Comparison of ENCODE assay signal across 34 cellular contexts in the genomic region with DNA sequence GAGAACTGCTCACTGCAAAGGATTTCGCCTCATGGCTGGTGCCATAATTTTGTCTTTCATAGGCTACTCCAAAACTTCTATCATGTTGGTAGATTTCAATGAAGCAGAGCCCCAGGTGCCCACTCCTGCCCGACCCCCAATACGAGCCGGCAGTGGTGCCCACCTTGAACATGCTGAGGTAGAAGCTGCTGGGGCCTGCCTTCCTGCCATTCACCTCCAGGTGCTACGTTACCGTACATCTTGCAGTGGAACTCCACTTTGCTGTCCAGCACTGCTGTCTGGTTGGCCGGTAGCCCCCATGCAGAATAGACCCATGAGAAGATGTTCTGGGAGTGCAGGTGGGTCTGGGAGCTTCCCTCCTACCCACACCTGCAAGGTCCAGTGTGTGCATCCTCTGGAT.
A peak's percentile ranks its signal among the peaks of the same experiment; 100 is the strongest.
DNase-seq lines count a peak whose midpoint lies in the region; ATAC-seq and TF ChIP-seq lines count a peak whose summit lies in the region.
"Had no signal": no experiment of that assay in that cellular context is flagged by ENCODE, and none has a peak within 500 bp of the region (broad histone marks: within the 10 kb centered on the region; RNA-seq: fewer than 3 reads in every experiment).

No MANE protein-coding gene starts in this region.

- H2AFZ ChIP-seq in IMR-90 (replicated peaks; ENCODE audit: low read length, poor library complexity) (no peak overlapping the region), neuronal stem cell (ENCODE audit: low read length) (no peak overlapping the region), trophoblast cell (ENCODE audit: insufficient read depth, low read length, poor library complexity) (no peak overlapping the region), H9 (ENCODE audit: low read length) (no peak overlapping the region)

- H3K79me2 ChIP-seq in trophoblast cell (ENCODE audit: control insufficient read depth, insufficient read depth, low read length, poor library complexity): no peaks in the 10 kb centered on the region
- H3K79me2 ChIP-seq in H9 (ENCODE audit: insufficient read depth, low read length): no peaks in the 10 kb centered on the region

- H3K36me3 Mint-ChIP-seq in H9 (ENCODE audit: insufficient read depth in 1 of 3, low read depth in 3 of 3): no peaks in the 10 kb centered on the region
- no peaks in the 10 kb centered on the region for H3K36me3 Mint-ChIP-seq in activated naive CD8-positive, alpha-beta T cell treated with anti-CD3 and anti-CD28 coated beads, Interleukin-2, amount 50 U/mL, for 24 hours (ENCODE audit: low read depth)
- H3K36me3 Mint-ChIP-seq: CD14-positive monocyte; CD4-positive, alpha-beta memory T cell; CD4-positive, CD25-positive, alpha-beta regulatory T cell; CD8-positive, alpha-beta memory T cell; CD8-positive, alpha-beta T cell had no signal

- TF ChIP-seq POLR2A in IMR-90 (IDR thresholded peaks at IDR 0.05; ENCODE audit: low read depth, low read length): no peak

- dilution Hi-C loops in IMR-90 (cut with HindIII; ENCODE audit: low sequenced_read_pairs, unreplicated experiment): no loop called here

- no TSS peak for BruUV-seq in IMR-90 (replicated peaks; lab: Mats Ljungman, UMichigan)

- no peak overlapping the region for H3K56ac ChIP-seq in IMR-90 (ENCODE audit: extremely low read depth, insufficient read depth, low read length)
- H3K56ac ChIP-seq in H9 (ENCODE audit: insufficient read length, low read depth, low read length): no peak overlapping the region

- no peaks in the 10 kb centered on the region for H3K9me3 Mint-ChIP-seq in H9
- H3K9me3 Mint-ChIP-seq in activated naive CD8-positive, alpha-beta T cell treated with anti-CD3 and anti-CD28 coated beads, Interleukin-2, amount 50 U/mL, for 24 hours: no peaks in the 10 kb centered on the region
- H3K9me3 Mint-ChIP-seq: CD14-positive monocyte; CD4-positive, alpha-beta T cell; CD8-positive, alpha-beta memory T cell; CD8-positive, alpha-beta T cell had no signal

- H3K14ac ChIP-seq in IMR-90 (replicated peaks; ENCODE audit: low read depth, low read length) (no peak overlapping the region), neuronal stem cell (ENCODE audit: low read length) (peak overlapping the region; percentile 59), trophoblast cell (ENCODE audit: low read length) (no peak overlapping the region), H9 (ENCODE audit: insufficient read depth, low read length) (no peak overlapping the region)

- no peak overlapping the region for H2BK12ac ChIP-seq in neuronal stem cell (ENCODE audit: low read length)
- H2BK12ac ChIP-seq in trophoblast cell (ENCODE audit: low read length): no peak overlapping the region
- no peak overlapping the region for H2BK12ac ChIP-seq in H9 (ENCODE audit: insufficient read length, low read depth, low read length)

- intact Hi-C loops in IMR-90 (cut with micrococcal nuclease): no loop called here

- H2BK15ac ChIP-seq in IMR-90 (ENCODE audit: low read depth, low read length) (no peak overlapping the region), neuronal stem cell (ENCODE audit: low read length) (no peak overlapping the region), H9 (ENCODE audit: low read depth, low read length) (no peak overlapping the region)

- TF ChIP-seq CTCF in IMR-90 (conservative IDR thresholded peaks at IDR 0.05; ENCODE audit: low read depth, low read length) (no peak), foreskin fibroblast (IDR thresholded peaks at IDR 0.05; ENCODE audit: low read depth, low read length) (no peak), H9 (conservative IDR thresholded peaks at IDR 0.05) (no peak)

- peak overlapping the region; percentile 27; the same call in 1 of the 2 replicates for H3K4ac ChIP-seq in IMR-90 (ENCODE audit: low read depth, low read length)
- no peak overlapping the region for H3K4ac ChIP-seq in neuronal stem cell (ENCODE audit: low read length)
- H3K4ac ChIP-seq in trophoblast cell (ENCODE audit: low read depth, low read length): no peak overlapping the region
- no peak overlapping the region for H3K4ac ChIP-seq in H9 (ENCODE audit: low read depth, low read length)

- H2AK5ac ChIP-seq in IMR-90 (ENCODE audit: low read depth, low read length) (no peak overlapping the region), neuronal stem cell (ENCODE audit: low read depth, low read length) (no peak overlapping the region), trophoblast cell (ENCODE audit: low read length) (peak overlapping the region; percentile 29), H9 (ENCODE audit: insufficient read length, low read length) (no peak overlapping the region)

- H4K91ac ChIP-seq in IMR-90 (ENCODE audit: insufficient read depth, low read depth, low read length): no peak overlapping the region
- H4K91ac ChIP-seq in neuronal stem cell (ENCODE audit: low read depth, low read length, poor library complexity): no peak overlapping the region
- H4K91ac ChIP-seq in trophoblast cell (ENCODE audit: low read depth, low read length): no peak overlapping the region
- no peak overlapping the region for H4K91ac ChIP-seq in H9 (ENCODE audit: insufficient read length, low read depth, low read length)

- H3K4me3 ChIP-seq in IMR-90 (ENCODE audit: insufficient read depth, low read depth, low read length) (no peak overlapping the region), neuronal stem cell (ENCODE audit: low read length in 2 of 2) (no peak overlapping the region), trophoblast cell (ENCODE audit: low read depth, low read length) (no peak overlapping the region), foreskin fibroblast (ENCODE audit: low read depth in 1 of 2, low read length in 2 of 2) (no peak overlapping the region)
- H3K4me3 ChIP-seq: A549; BLaER1; BLaER1 treated with 17β-estradiol and CSF1 and Interleukin-3, amounts not matched to agents 10 nM and 100 nM had no signal

- no peaks in the 10 kb centered on the region for H3K9me1 ChIP-seq in IMR-90 (ENCODE audit: insufficient read depth, low read length)

- H2BK5ac ChIP-seq in IMR-90 (ENCODE audit: low read depth, low read length, poor library complexity, severe bottlenecking) (no peak overlapping the region), neuronal stem cell (ENCODE audit: low read length) (no peak overlapping the region), trophoblast cell (ENCODE audit: low read depth, low read length, poor library complexity) (no peak overlapping the region), H9 (ENCODE audit: insufficient read length, low read length) (no peak overlapping the region)

- H3T11ph ChIP-seq in H9 (ENCODE audit: low read length): no peak overlapping the region

- WGBS in IMR-90 (ENCODE audit: extremely low coverage in 2 of 2, insufficient read length in 1 of 2), 2 experiments: 100% methylated on average over 2 of the region's 7 CpGs; no CpG with 5 or more reads in 1 of the 2 experiments
- WGBS in neuronal stem cell (ENCODE audit: extremely low coverage in 2 of 2, insufficient read length in 2 of 2, insufficient replicate concordance in 1 of 2), 2 donors: no CpG with 5 or more reads among the region's 7 CpGs
- no CpG with 5 or more reads among the region's 7 CpGs for WGBS in trophoblast cell (ENCODE audit: extremely low coverage, insufficient coverage, insufficient read length)
- no CpG with 5 or more reads among the region's 7 CpGs for WGBS in H9 (ENCODE audit: extremely low coverage, insufficient read length, low lambda C conversion rate)

- TF ChIP-seq EP300 in Ishikawa (IDR thresholded peaks at IDR 0.05; ENCODE audit: borderline replicate concordance): no peak

- ATAC-seq in IMR-90 (ENCODE audit: low read depth): no peak
- ATAC-seq in activated naive CD8-positive, alpha-beta T cell treated with anti-CD3 and anti-CD28 coated beads, Interleukin-2, amount 50 U/mL, for 24 hours: no peak
- ATAC-seq: A549; CD8-positive, alpha-beta T cell had no signal

- no peaks in the 10 kb centered on the region for H3K36me3 ChIP-seq in IMR-90 (ENCODE audit: control insufficient read depth, insufficient read depth, low read length)
- no peaks in the 10 kb centered on the region for H3K36me3 ChIP-seq in neuronal stem cell (replicated peaks in 1 of 2; ENCODE audit: control insufficient read depth in 2 of 2, insufficient read depth in 2 of 2, low read length in 2 of 2)
- no peaks in the 10 kb centered on the region for H3K36me3 ChIP-seq in trophoblast cell (ENCODE audit: control insufficient read depth in 1 of 2, insufficient read depth in 2 of 2, low read length in 2 of 2)
- H3K36me3 ChIP-seq: BE2C had no signal

- H3K27ac ChIP-seq in IMR-90 (ENCODE audit: insufficient read depth, low read length): no peak overlapping the region
- H3K27ac ChIP-seq in neuronal stem cell (replicated peaks; ENCODE audit: low read length): no peak overlapping the region
- no peak overlapping the region for H3K27ac ChIP-seq in trophoblast cell (ENCODE audit: low read depth, low read length)
- H3K27ac ChIP-seq in H9 (ENCODE audit: insufficient read length, low read depth, low read length): no peak overlapping the region
- H3K27ac ChIP-seq: 22Rv1; A549; BLaER1; BLaER1 treated with 17β-estradiol and CSF1 and Interleukin-3, amounts not matched to agents 10 nM and 100 nM had no signal

- H3K18ac ChIP-seq in IMR-90 (ENCODE audit: low read depth, low read length): no peak overlapping the region
- no peak overlapping the region for H3K18ac ChIP-seq in neuronal stem cell (ENCODE audit: low read length)
- no peak overlapping the region for H3K18ac ChIP-seq in trophoblast cell (ENCODE audit: low read length)
- H3K18ac ChIP-seq in H9 (ENCODE audit: insufficient read length, low read depth, low read length): no peak overlapping the region

- H4K5ac ChIP-seq in IMR-90 (ENCODE audit: low read depth, low read length) (no peak overlapping the region), H9 (ENCODE audit: insufficient read length, low read depth, low read length) (no peak overlapping the region)

- H3K4me2 ChIP-seq in IMR-90 (ENCODE audit: low read depth, low read length): no peak overlapping the region
- H3K4me2 ChIP-seq in neuronal stem cell (ENCODE audit: insufficient read depth, low read length, poor library complexity, severe bottlenecking): no peak overlapping the region
- no peak overlapping the region for H3K4me2 ChIP-seq in trophoblast cell (ENCODE audit: low read length)
- H3K4me2 ChIP-seq in H9 (ENCODE audit: insufficient read depth, insufficient read length, low read length): no peak overlapping the region
- H3K4me2 ChIP-seq: A549; BLaER1; BLaER1 treated with 17β-estradiol and CSF1 and Interleukin-3, amounts not matched to agents 10 nM and 100 nM had no signal

- H3K9ac ChIP-seq in IMR-90 (ENCODE audit: low read depth, low read length) (no peak overlapping the region), neuronal stem cell (ENCODE audit: low read depth, low read length, poor library complexity) (no peak overlapping the region), trophoblast cell (ENCODE audit: low read length) (no peak overlapping the region), H9 (ENCODE audit: extremely low read depth, insufficient read length, low read length) (no peak overlapping the region)
- H3K9ac ChIP-seq: BLaER1; BLaER1 treated with 17β-estradiol and CSF1 and Interleukin-3, amounts not matched to agents 10 nM and 100 nM had no signal

- H2BK20ac ChIP-seq in IMR-90 (ENCODE audit: low read depth, low read length): no peak overlapping the region
- H2BK20ac ChIP-seq in H9 (ENCODE audit: low read depth, low read length, poor library complexity, severe bottlenecking): no peak overlapping the region

- no peaks in the 10 kb centered on the region for H3K4me1 Mint-ChIP-seq in H9
- no peaks in the 10 kb centered on the region for H3K4me1 Mint-ChIP-seq in activated naive CD8-positive, alpha-beta T cell treated with anti-CD3 and anti-CD28 coated beads, Interleukin-2, amount 50 U/mL, for 24 hours
- H3K4me1 Mint-ChIP-seq: CD14-positive monocyte; CD4-positive, alpha-beta memory T cell; CD4-positive, CD25-positive, alpha-beta regulatory T cell; CD8-positive, alpha-beta memory T cell had no signal

- in situ Hi-C loops in IMR-90 (cut with MboI; ENCODE audit: low sequenced_read_pairs): no loop called here

- no peaks in the 10 kb centered on the region for H3K9me3 ChIP-seq in IMR-90 (ENCODE audit: control insufficient read depth, insufficient read depth, low read length)
- H3K9me3 ChIP-seq in neuronal stem cell (replicated peaks in 1 of 2; ENCODE audit: control insufficient read depth in 2 of 2, insufficient read depth in 1 of 2, low read depth in 1 of 2, low read length in 2 of 2): no peaks in the 10 kb centered on the region
- no peaks in the 10 kb centered on the region for H3K9me3 ChIP-seq in trophoblast cell (ENCODE audit: insufficient read depth, low read depth, low read length)
- H3K9me3 ChIP-seq in H9 (ENCODE audit: control insufficient read depth, low read depth, low read length): no peaks in the 10 kb centered on the region
- H3K9me3 ChIP-seq: A549, BE2C, Caco-2 had no signal

- no peak overlapping the region for H3K27ac Mint-ChIP-seq in H9
- H3K27ac Mint-ChIP-seq in activated naive CD8-positive, alpha-beta T cell treated with anti-CD3 and anti-CD28 coated beads, Interleukin-2, amount 50 U/mL, for 24 hours: no peak overlapping the region
- H3K27ac Mint-ChIP-seq: B cell; CD14-positive monocyte; CD4-positive, alpha-beta memory T cell; CD4-positive, alpha-beta T cell; CD4-positive, CD25-positive, alpha-beta regulatory T cell; CD8-positive, alpha-beta memory T cell; CD8-positive, alpha-beta T cell had no signal

- CTCF ChIA-PET in IMR-90 (lab: Yijun Ruan, JAX): no interaction called here

- POLR2A ChIA-PET in IMR-90 (lab: Charles Lee; ENCODE audit: unreplicated experiment): no interaction called here

- no peaks in the 10 kb centered on the region for H3K4me1 ChIP-seq in IMR-90 (ENCODE audit: control insufficient read depth, insufficient read depth, low read length)
- H3K4me1 ChIP-seq in neuronal stem cell (ENCODE audit: control insufficient read depth in 2 of 2, insufficient read depth in 1 of 2, low read depth in 1 of 2, low read length in 2 of 2): no peaks in the 10 kb centered on the region
- H3K4me1 ChIP-seq in trophoblast cell (ENCODE audit: control insufficient read depth in 1 of 2, insufficient read depth in 2 of 2, low read length in 2 of 2): no peaks in the 10 kb centered on the region
- H3K4me1 ChIP-seq in H9 (ENCODE audit: insufficient read depth, low read length): no peaks in the 10 kb centered on the region
- H3K4me1 ChIP-seq: A549, BE2C, Caco-2 had no signal

- H3K27me3 ChIP-seq in IMR-90 (ENCODE audit: control insufficient read depth, insufficient read depth, low read length) (no peaks in the 10 kb centered on the region), neuronal stem cell (ENCODE audit: control insufficient read depth in 3 of 3, insufficient read depth in 3 of 3, low read depth in 1 of 3, low read length in 3 of 3) (no peaks in the 10 kb centered on the region), trophoblast cell (ENCODE audit: insufficient read depth, low read length) (no peaks in the 10 kb centered on the region), H9 (ENCODE audit: insufficient read depth, low read length) (no peaks in the 10 kb centered on the region)
- H3K27me3 ChIP-seq: BE2C; BLaER1; BLaER1 treated with 17β-estradiol and CSF1 and Interleukin-3, amounts not matched to agents 10 nM and 100 nM had no signal

- H4K20me1 ChIP-seq in IMR-90 (ENCODE audit: insufficient read depth, low read length) (no peaks in the 10 kb centered on the region), H9 (ENCODE audit: control insufficient read depth, insufficient read depth, insufficient read length) (no peaks in the 10 kb centered on the region)
- H4K20me1 ChIP-seq: BLaER1; BLaER1 treated with 17β-estradiol and CSF1 and Interleukin-3, amounts not matched to agents 10 nM and 100 nM had no signal

- H3K79me1 ChIP-seq in IMR-90 (ENCODE audit: low read depth in 1 of 2, low read length in 2 of 2) (no peaks in the 10 kb centered on the region), neuronal stem cell (ENCODE audit: low read depth, low read length) (no peaks in the 10 kb centered on the region), trophoblast cell (ENCODE audit: low read length) (no peaks in the 10 kb centered on the region), H9 (ENCODE audit: insufficient read depth, low read depth, low read length, poor library complexity, severe bottlenecking) (no peaks in the 10 kb centered on the region)

- DNase-seq in IMR-90 (no peak), neuronal stem cell (ENCODE audit: low spot score) (no peak), trophoblast cell (no peak), foreskin fibroblast (no peak), H9 (no peak)
- no peak for DNase-seq in activated T-cell treated with anti-CD3 and anti-CD28 coated beads, Interleukin-2, amount 50 U/mL, for 1 hour
- DNase-seq in activated naive CD8-positive, alpha-beta T cell treated with anti-CD3 and anti-CD28 coated beads, Interleukin-2, amount 50 U/mL, for 24 hours: no peak
- DNase-seq: 8988T; ACHN; AML-193; BE2C; C1 segment of cervical spinal cord; Caco-2; Calu3; CD4-positive, alpha-beta memory T cell; CD4-positive, alpha-beta T cell; CD4-positive, CD25-positive, alpha-beta regulatory T cell; CD8-positive, alpha-beta memory T cell; CD8-positive, alpha-beta T cell; COR-L47; DMS 273 treated with DMSO at 0.1 percent for 48 hours; DMS153; DMS53; DMS79; DMS79 treated with DMSO at 0.1 percent for 48 hours; DND-41; EL had no signal

- no peak overlapping the region for H4K8ac ChIP-seq in IMR-90 (ENCODE audit: low read depth in 2 of 2, low read length in 2 of 2)
- no peak overlapping the region for H4K8ac ChIP-seq in neuronal stem cell (ENCODE audit: low read depth, low read length)
- no peak overlapping the region for H4K8ac ChIP-seq in trophoblast cell (ENCODE audit: low read depth, low read length)
- no peak overlapping the region for H4K8ac ChIP-seq in H9 (replicated peaks; ENCODE audit: insufficient read length, low read depth, low read length)

- H3K23me2 ChIP-seq in H9 (ENCODE audit: insufficient read length, low read depth, low read length, poor library complexity, severe bottlenecking): no peaks in the 10 kb centered on the region

- H3K27me3 Mint-ChIP-seq in H9 (ENCODE audit: low read depth): no peaks in the 10 kb centered on the region
- H3K27me3 Mint-ChIP-seq in activated naive CD8-positive, alpha-beta T cell treated with anti-CD3 and anti-CD28 coated beads, Interleukin-2, amount 50 U/mL, for 24 hours: no peaks in the 10 kb centered on the region
- H3K27me3 Mint-ChIP-seq: B cell; CD4-positive, alpha-beta memory T cell; CD4-positive, alpha-beta T cell; CD4-positive, CD25-positive, alpha-beta regulatory T cell had no signal

- H4K12ac ChIP-seq in trophoblast cell (ENCODE audit: low read depth, low read length): no peak overlapping the region

- H2BK120ac ChIP-seq in IMR-90 (ENCODE audit: low read depth, low read length) (no peak overlapping the region), neuronal stem cell (ENCODE audit: low read depth, low read length) (peak overlapping the region; percentile 16), trophoblast cell (ENCODE audit: insufficient read depth, low read length, poor library complexity) (no peak overlapping the region), H9 (ENCODE audit: low read depth, low read length, poor library complexity, severe bottlenecking) (no peak overlapping the region)

- TF ChIP-seq RAD21 in IMR-90 (IDR thresholded peaks at IDR 0.05; ENCODE audit: low read length) (no peak), Ishikawa (IDR thresholded peaks at IDR 0.05; ENCODE audit: low read depth) (no peak)

- H2AK9ac ChIP-seq in IMR-90 (replicated peaks; ENCODE audit: low read depth, low read length, poor library complexity): no peak overlapping the region

- H3K23ac ChIP-seq in IMR-90 (ENCODE audit: low read depth, low read length) (no peak overlapping the region), neuronal stem cell (ENCODE audit: low read depth, low read length, poor library complexity) (no peak overlapping the region), trophoblast cell (ENCODE audit: low read length) (no peak overlapping the region), H9 (ENCODE audit: insufficient read length, low read depth, low read length) (no peak overlapping the region)

- H3K4me3 Mint-ChIP-seq in H9: no peak overlapping the region
- no peak overlapping the region for H3K4me3 Mint-ChIP-seq in activated naive CD8-positive, alpha-beta T cell treated with anti-CD3 and anti-CD28 coated beads, Interleukin-2, amount 50 U/mL, for 24 hours
- H3K4me3 Mint-ChIP-seq: B cell; CD14-positive monocyte; CD4-positive, alpha-beta memory T cell; CD4-positive, alpha-beta T cell; CD4-positive, CD25-positive, alpha-beta regulatory T cell; CD8-positive, alpha-beta memory T cell; CD8-positive, alpha-beta T cell had no signal
